13 cellular contexts compared by ENCODE assay signal in genomic region chr4:108881190-108881589, GRCh38.
DNase-seq lines count a peak whose midpoint lies in the region; ATAC-seq and TF ChIP-seq lines count a peak whose summit lies in the region.
"Had no signal": no experiment of that assay in that cellular context is flagged by ENCODE, and none has a peak within 500 bp of the region (broad histone marks: within the 10 kb centered on the region; RNA-seq: fewer than 3 reads in every experiment).

No MANE protein-coding gene starts in this region.

- H3K36me3 Mint-ChIP-seq in neural progenitor cell, result no peaks in the 10 kb centered on the region
- H3K36me3 Mint-ChIP-seq: activated naive CD8-positive, alpha-beta T cell; CD4-positive, CD25-positive, alpha-beta regulatory T cell had no signal

- H3K9me3 Mint-ChIP-seq in neural progenitor cell, result no peaks in the 10 kb centered on the region

- no peaks in the 10 kb centered on the region for H3K9me2 ChIP-seq in SK-N-SH

- 21% methylated on average over 3 of the region's 3 CpGs for WGBS in SK-N-SH (ENCODE audit: low lambda C conversion rate)

- no peaks in the 10 kb centered on the region for H3K27me3 Mint-ChIP-seq in neural progenitor cell (ENCODE audit: insufficient read depth, low read depth)
- H3K27me3 Mint-ChIP-seq: activated naive CD8-positive, alpha-beta T cell had no signal

- H3K79me2 ChIP-seq in SK-N-SH (ENCODE audit: insufficient read depth) (no peaks in the 10 kb centered on the region), neural progenitor cell (ENCODE audit: low read depth) (no peaks in the 10 kb centered on the region)

- H3K27ac ChIP-seq in SK-N-SH (ENCODE audit: low read depth in 2 of 2, low read length in 1 of 2), result peak overlapping the region in 1 of 2 experiments; percentile 54; a peak in 2 of 4 replicates
- H3K27ac ChIP-seq in neural progenitor cell, result no peak overlapping the region
- H3K27ac ChIP-seq: suprapubic skin had no signal

- POLR2A ChIA-PET in SK-N-SH (lab: Yijun Ruan, JAX), result no interaction called here

- TF ChIP-seq RAD21 in SK-N-SH (IDR thresholded peaks at IDR 0.05; ENCODE audit: low read length), result no peak

- no peak overlapping the region for H3K4me3 Mint-ChIP-seq in neural progenitor cell
- H3K4me3 Mint-ChIP-seq: activated naive CD8-positive, alpha-beta T cell; CD4-positive, CD25-positive, alpha-beta regulatory T cell; T-helper 2 cell treated with Interferon-gamma antibody and Interleukin-4, amounts not matched to agents 5 μg/mL and 100 μg/mL, for 36 hours had no signal

- TF ChIP-seq CTCF in SK-N-SH (IDR thresholded peaks at IDR 0.05) (no peak), neural progenitor cell (IDR thresholded peaks at IDR 0.05) (no peak)

- H4K20me1 ChIP-seq in SK-N-SH (ENCODE audit: insufficient read depth) (no peaks in the 10 kb centered on the region), neural progenitor cell (ENCODE audit: low read depth) (no peaks in the 10 kb centered on the region)

- H3K4me2 ChIP-seq in SK-N-SH (peak overlapping the region; percentile 41; the same call in 1 of the 2 replicates), neural progenitor cell (no peak overlapping the region)

- DNase-seq in GM04503 (ENCODE audit: low read depth), result peak; percentile 42
- DNase-seq in SK-N-SH, result no peak
- DNase-seq in fibroblast of peridontal ligament (ENCODE audit: extremely low read depth), result peak; percentile 43
- DNase-seq in neural progenitor cell (ENCODE audit: low spot score), result peak; percentile 28
- DNase-seq in NOMO-1 treated with dmso at 0.1 percent for 144 hours (lab: John Stamatoyannopoulos, UW; ENCODE audit: unreplicated experiment), result no peak
- DNase-seq in G401 (ENCODE audit: low spot score), result no peak
- DNase-seq in cerebellum (ENCODE audit: low spot score), result no peak
- DNase-seq in stimulated activated naive CD8-positive, alpha-beta T cell treated with anti-CD3 and anti-CD28 coated beads, Interleukin-15, Interleukin-2, amounts not matched to agents 100 U/mL and 50 U/mL, for 24 hours, result no peak
- DNase-seq: CD4-positive, CD25-positive, alpha-beta regulatory T cell; MM.1S had no signal

- H3K36me3 ChIP-seq in SK-N-SH (replicated peaks in 1 of 2; ENCODE audit: control insufficient read depth in 1 of 2, insufficient read depth in 2 of 2, low read length in 1 of 2), result no peaks in the 10 kb centered on the region
- H3K36me3 ChIP-seq in neural progenitor cell, result no peaks in the 10 kb centered on the region
- H3K36me3 ChIP-seq: suprapubic skin had no signal

- H3K27me3 ChIP-seq in SK-N-SH (ENCODE audit: insufficient read depth) (no peaks in the 10 kb centered on the region), neural progenitor cell (no peaks in the 10 kb centered on the region)
- H3K27me3 ChIP-seq: suprapubic skin had no signal

- no peak overlapping the region for H3K4me3 ChIP-seq in SK-N-SH (ENCODE audit: low read depth in 2 of 2, low read length in 1 of 2)
- H3K4me3 ChIP-seq in neural progenitor cell, result no peak overlapping the region
- H3K4me3 ChIP-seq: suprapubic skin had no signal

- CTCF ChIA-PET in SK-N-SH (lab: Yijun Ruan, JAX), result interaction anchor here (1.1 kb wide), 1 partner anchor 822 kb away, joined by 3 read pairs; no protein-coding TSS in a partner anchor

- H2AFZ ChIP-seq in SK-N-SH (ENCODE audit: low read depth) (no peak overlapping the region), neural progenitor cell (replicated peaks) (no peak overlapping the region)

- peak overlapping the region; percentile 18 for H3K27ac Mint-ChIP-seq in neural progenitor cell
- H3K27ac Mint-ChIP-seq: activated naive CD8-positive, alpha-beta T cell; CD4-positive, CD25-positive, alpha-beta regulatory T cell; T-helper 2 cell treated with Interferon-gamma antibody and Interleukin-4, amounts not matched to agents 5 μg/mL and 100 μg/mL, for 36 hours had no signal

- H3K9me3 ChIP-seq in SK-N-SH (no peaks in the 10 kb centered on the region), neural progenitor cell (ENCODE audit: low read depth) (no peaks in the 10 kb centered on the region)
- H3K9me3 ChIP-seq: suprapubic skin had no signal

- H3F3A ChIP-seq in SK-N-SH (replicated peaks; ENCODE audit: insufficient read depth) (peaks cover 21% of the 10 kb centered on the region), neural progenitor cell (ENCODE audit: low read depth) (no peaks in the 10 kb centered on the region)

- in situ Hi-C loops in G401 (cut with HindIII; ENCODE audit: low sequenced_read_pairs), result no loop called here

- TF ChIP-seq EP300 in SK-N-SH (IDR thresholded peaks at IDR 0.05; ENCODE audit: borderline replicate concordance in 1 of 2, low read depth in 1 of 2, low read length in 1 of 2), result peak in 1 of 2 experiments; percentile 25; a peak in 1 of 4 replicates

- H3K4me1 ChIP-seq in SK-N-SH (ENCODE audit: control insufficient read depth in 1 of 2, insufficient read depth in 2 of 2, low read depth in 1 of 2, low read length in 1 of 2), result peaks cover 0 to 61% of the 10 kb centered on the region in 2 experiments; a peak in 3 of 4 replicates
- peaks cover 12% of the 10 kb centered on the region for H3K4me1 ChIP-seq in neural progenitor cell
- H3K4me1 ChIP-seq: suprapubic skin had no signal

- H3K4me1 Mint-ChIP-seq in neural progenitor cell, result peaks cover 23% of the 10 kb centered on the region
- H3K4me1 Mint-ChIP-seq: CD4-positive, CD25-positive, alpha-beta regulatory T cell had no signal

- H3K9ac ChIP-seq in SK-N-SH (no peak overlapping the region), neural progenitor cell (no peak overlapping the region)

- ATAC-seq in stimulated activated naive CD8-positive, alpha-beta T cell treated with anti-CD3 and anti-CD28 coated beads, Interleukin-15, Interleukin-2, amounts not matched to agents 100 U/mL and 50 U/mL, for 24 hours, result no peak

TF ChIP-seq in SK-N-SH, 30 proteins besides CTCF, POLR2A, EP300 and RAD21:
- 0 out of 2 replicates have a peak, but pooled peaks have one; percentile 11 for TF ChIP-seq NFIC (IDR thresholded peaks at IDR 0.05; ENCODE audit: borderline replicate concordance)
- peak; percentile 64; the same call in 1 of the 2 replicates for TF ChIP-seq PBX3 (IDR thresholded peaks at IDR 0.05)
- no peak for TF ChIP-seq USF2 (IDR thresholded peaks at IDR 0.05; ENCODE audit: borderline replicate concordance, low read depth, low read length)
- TF ChIP-seq TCF12 (IDR thresholded peaks at IDR 0.05), result peak; percentile 57; the same call in 1 of the 2 replicates

Comparison
In these comparisons a context has a peak if more than half of its experiments do, and no peak if none do; other contexts are left out.
1. DNase-seq: peak in GM04503 (single experiment), fibroblast of peridontal ligament (single experiment) and neural progenitor cell (single experiment); none in SK-N-SH (single experiment), NOMO-1 treated with dmso at 0.1 percent for 144 hours (single experiment), G401 (single experiment), cerebellum (single experiment) and stimulated activated naive CD8-positive, alpha-beta T cell treated with anti-CD3 and anti-CD28 coated beads, Interleukin-15, Interleukin-2, amounts not matched to agents 100 U/mL and 50 U/mL, for 24 hours (single experiment).